10 cellular contexts compared by ENCODE assay signal in genomic region chr5:172303090-172303995, GRCh38. TPM values are rescaled to one million over a fixed set of nuclear protein-coding genes. Genes with fewer than 3 reads are reported as not detected.
DNase-seq lines count a peak whose midpoint lies in the region; ATAC-seq, FAIRE-seq and TF ChIP-seq lines count a peak whose summit lies in the region.
"Had no signal": no experiment of that assay in that cellular context is flagged by ENCODE, and none has a peak within 500 bp of the region (broad histone marks: within the 10 kb centered on the region; RNA-seq: fewer than 3 reads in every experiment).

No MANE protein-coding gene starts in this region.

- H3K4me2 ChIP-seq in astrocyte (ENCODE audit: low read length), result peak overlapping the region; percentile 17
- H3K4me2 ChIP-seq in HepG2 (ENCODE audit: low read depth, low read length), result peak overlapping the region; percentile 66

- no peak for FAIRE-seq in astrocyte (lab: Jason Lieb, UNC)
- FAIRE-seq in HepG2 (lab: Jason Lieb, UNC), result no peak
- FAIRE-seq: D721Med had no signal

- peak overlapping the region; percentile 23 for H3K27ac Mint-ChIP-seq in astrocyte (ENCODE audit: unreplicated experiment)
- no peak overlapping the region for H3K27ac Mint-ChIP-seq in CD4-positive, alpha-beta memory T cell
- no peak overlapping the region for H3K27ac Mint-ChIP-seq in activated naive CD4-positive, alpha-beta T cell treated with anti-CD3 and anti-CD28 coated beads, Interleukin-2, amount 10 ng/mL, durations not matched to agents 7 days and 5 days

- H3K4me3 Mint-ChIP-seq in astrocyte (ENCODE audit: unreplicated experiment), result peak overlapping the region; percentile 10
- H3K4me3 Mint-ChIP-seq in CD4-positive, alpha-beta memory T cell, result no peak overlapping the region
- no peak overlapping the region for H3K4me3 Mint-ChIP-seq in activated naive CD4-positive, alpha-beta T cell treated with anti-CD3 and anti-CD28 coated beads, Interleukin-2, amount 10 ng/mL, durations not matched to agents 7 days and 5 days

- H4K20me1 ChIP-seq in astrocyte (ENCODE audit: insufficient read depth, low read length), result no peaks in the 10 kb centered on the region
- H4K20me1 ChIP-seq in HepG2 (ENCODE audit: insufficient read depth, low read length), result no peaks in the 10 kb centered on the region

- H3K4me3 ChIP-seq in HAP-1 (no peak overlapping the region), NB4 (ENCODE audit: low read depth, low read length) (no peak overlapping the region), astrocyte (ENCODE audit: insufficient read depth, low read depth, low read length) (no peak overlapping the region), HepG2 (replicated peaks in 1 of 3; ENCODE audit: insufficient read depth in 1 of 3, low read depth in 2 of 3, low read length in 3 of 3) (peak overlapping the region; percentile 2 to 40 (median 17); a peak in 2 of 6 replicates)
- no peak overlapping the region for H3K4me3 ChIP-seq in CD4-positive, alpha-beta memory T cell (ENCODE audit: low read length in 2 of 2)

- H2AFZ ChIP-seq in astrocyte (ENCODE audit: low read depth, low read length) (no peak overlapping the region), HepG2 (ENCODE audit: low read length) (no peak overlapping the region)

- H3K4me1 ChIP-seq in HAP-1, result peaks cover 11% of the 10 kb centered on the region
- no peaks in the 10 kb centered on the region for H3K4me1 ChIP-seq in astrocyte (ENCODE audit: insufficient read depth, low read length)
- H3K4me1 ChIP-seq in HepG2 (ENCODE audit: insufficient read depth, low read length), result peaks cover 32% of the 10 kb centered on the region
- H3K4me1 ChIP-seq in CD4-positive, alpha-beta memory T cell (ENCODE audit: insufficient read depth, low read length), result no peaks in the 10 kb centered on the region

- H3K79me2 ChIP-seq in astrocyte (ENCODE audit: insufficient read depth, low read length) (no peaks in the 10 kb centered on the region), HepG2 (ENCODE audit: insufficient read depth, low read length) (no peaks in the 10 kb centered on the region)

- no peak overlapping the region for H3K27ac ChIP-seq in astrocyte (ENCODE audit: low read depth, low read length)
- no peak overlapping the region for H3K27ac ChIP-seq in HepG2 (ENCODE audit: extremely low read length, insufficient read depth, low read length)
- H3K27ac ChIP-seq in CD4-positive, alpha-beta memory T cell (ENCODE audit: low read depth, low read length), result no peak overlapping the region

- no peaks in the 10 kb centered on the region for H3K4me1 Mint-ChIP-seq in astrocyte (ENCODE audit: low read depth, unreplicated experiment)
- no peaks in the 10 kb centered on the region for H3K4me1 Mint-ChIP-seq in CD4-positive, alpha-beta memory T cell
- H3K4me1 Mint-ChIP-seq in activated naive CD4-positive, alpha-beta T cell treated with anti-CD3 and anti-CD28 coated beads, Interleukin-2, amount 10 ng/mL, durations not matched to agents 7 days and 5 days, result no peaks in the 10 kb centered on the region

- CTCF ChIA-PET in HepG2 (lab: Yijun Ruan, JAX; ENCODE audit: low intra/inter-chr PET ratio, low total read pairs), result no interaction called here
- CTCF ChIA-PET in CD4-positive, alpha-beta memory T cell (lab: Charles Lee; ENCODE audit: partially characterized antibody), result interaction anchor here (1.0 to 1.7 kb wide), 3 partner anchors 10 to 392 kb away, joined by 3 to 6 read pairs (median 4); no protein-coding TSS in a partner anchor
- CTCF ChIA-PET in activated naive CD4-positive, alpha-beta T cell treated with anti-CD3 and anti-CD28 coated beads, Interleukin-2, amount 10 ng/mL, durations not matched to agents 7 days and 5 days (lab: Charles Lee), result interaction anchor here (1.0 to 1.2 kb wide), 2 partner anchors 10 kb away, joined by 3 to 4 read pairs; no protein-coding TSS in a partner anchor

- H3K36me3 Mint-ChIP-seq in astrocyte (ENCODE audit: low read depth, unreplicated experiment), result no peaks in the 10 kb centered on the region
- H3K36me3 Mint-ChIP-seq in CD4-positive, alpha-beta memory T cell, result no peaks in the 10 kb centered on the region
- no peaks in the 10 kb centered on the region for H3K36me3 Mint-ChIP-seq in activated naive CD4-positive, alpha-beta T cell treated with anti-CD3 and anti-CD28 coated beads, Interleukin-2, amount 10 ng/mL, durations not matched to agents 7 days and 5 days

- in situ Hi-C loops in HAP-1 (cut with MboI; ENCODE audit: low sequenced_read_pairs), result no loop called here
- in situ Hi-C loops in HepG2 (cut with HindIII; ENCODE audit: extremely low pct_ligation_motif_present, low pct_unique_long_range_greater_than_20kb), result no loop called here

- TF ChIP-seq EP300 in HepG2 (IDR thresholded peaks at IDR 0.05; ENCODE audit: low read depth in 2 of 2, low read length in 2 of 2) (no peak; a peak in 1 of 4 replicates), HepG2 (CRISPR knock-in tag; IDR thresholded peaks at IDR 0.05; ENCODE audit: borderline replicate concordance) (no peak)

- intact Hi-C loops in HepG2 (cut with micrococcal nuclease; ENCODE audit: unreplicated experiment), result no loop called here
- intact Hi-C loops in CD4-positive, alpha-beta memory T cell (cut with micrococcal nuclease), result no loop called here

- no TSS peak for BruUV-seq in HepG2 (replicated peaks; lab: Mats Ljungman, UMichigan)

- ATAC-seq in HepG2, result peak; percentile 72
- ATAC-seq: right cardiac atrium had no signal

- TF ChIP-seq CTCF in NB4 (IDR thresholded peaks at IDR 0.05; ENCODE audit: low read depth, low read length) (no peak), astrocyte (IDR thresholded peaks at IDR 0.05; ENCODE audit: insufficient read depth, low read depth, low read length) (no peak), HepG2 (CRISPR knock-in tag; IDR thresholded peaks at IDR 0.05) (no peak)

- no peak for TF ChIP-seq POLR2A in NB4 (IDR thresholded peaks at IDR 0.05; ENCODE audit: extremely low read depth, insufficient read length)
- TF ChIP-seq POLR2A in HepG2 (IDR thresholded peaks at IDR 0.05; ENCODE audit: insufficient read depth in 1 of 2, low read depth in 2 of 2, low read length in 2 of 2), result no peak

- H3K9ac ChIP-seq in astrocyte (ENCODE audit: low read length) (no peak overlapping the region), HepG2 (ENCODE audit: insufficient read depth, low read depth, low read length) (no peak overlapping the region)

- peaks cover 2% of the 10 kb centered on the region; the same call in 1 of the 2 replicates for H3K9me3 ChIP-seq in HAP-1
- no peaks in the 10 kb centered on the region for H3K9me3 ChIP-seq in astrocyte (ENCODE audit: insufficient read depth, low read depth, low read length)
- peaks cover 13% of the 10 kb centered on the region for H3K9me3 ChIP-seq in HepG2 (ENCODE audit: low read length)
- H3K9me3 ChIP-seq in CD4-positive, alpha-beta memory T cell (ENCODE audit: control insufficient read depth in 1 of 2, low read length in 2 of 2), result no peaks in the 10 kb centered on the region

- DNase-seq in HAP-1 (ENCODE audit: low spot score in 2 of 2), result peak; percentile 60 to 67
- peak; percentile 37 for DNase-seq in NB4 (ENCODE audit: low read depth)
- peak; percentile 15 for DNase-seq in astrocyte (ENCODE audit: low read depth)
- peak; percentile 16 for DNase-seq in HepG2 (ENCODE audit: low spot score)
- no peak for DNase-seq in CD4-positive, alpha-beta memory T cell
- no peak for DNase-seq in NCI-H1436 (lab: John Stamatoyannopoulos, UW)
- DNase-seq in activated naive CD4-positive, alpha-beta T cell treated with anti-CD3 and anti-CD28 coated beads, Interleukin-2, amount 10 ng/mL, durations not matched to agents 7 days and 5 days, result no peak
- DNase-seq: activated CD4-positive, alpha-beta T cell treated with anti-CD3 and anti-CD28 coated beads for 48 hours; right cardiac atrium had no signal

- H3K36me3 ChIP-seq in HAP-1 (replicated peaks) (no peaks in the 10 kb centered on the region), astrocyte (ENCODE audit: insufficient read depth, low read length) (no peaks in the 10 kb centered on the region), HepG2 (replicated peaks in 1 of 2; ENCODE audit: control insufficient read depth in 1 of 2, insufficient read depth in 2 of 2, low read length in 2 of 2) (no peaks in the 10 kb centered on the region)
- no peaks in the 10 kb centered on the region for H3K36me3 ChIP-seq in CD4-positive, alpha-beta memory T cell (ENCODE audit: insufficient read depth, low read length)

- no peaks in the 10 kb centered on the region for H3K27me3 Mint-ChIP-seq in astrocyte (ENCODE audit: low read depth, unreplicated experiment)
- H3K27me3 Mint-ChIP-seq in CD4-positive, alpha-beta memory T cell, result peaks cover 9% of the 10 kb centered on the region in 2 donors
- H3K27me3 Mint-ChIP-seq in activated naive CD4-positive, alpha-beta T cell treated with anti-CD3 and anti-CD28 coated beads, Interleukin-2, amount 10 ng/mL, durations not matched to agents 7 days and 5 days, result peaks cover 18% of the 10 kb centered on the region

- WGBS in HepG2 (ENCODE audit: low lambda C conversion rate), result 1% methylated on average over 6 of the region's 6 CpGs

- POLR2A ChIA-PET in HepG2 (lab: Yijun Ruan, JAX), result interaction anchor here (1.2 to 1.8 kb wide), 2 partner anchors 13 to 20 kb away, joined by 4 to 5 read pairs; partner anchors contain the start of gene UBTD2
- POLR2A ChIA-PET in CD4-positive, alpha-beta memory T cell (lab: Charles Lee; ENCODE audit: partially characterized antibody), result no interaction called here

- H3K9me3 Mint-ChIP-seq in astrocyte (ENCODE audit: unreplicated experiment), result no peaks in the 10 kb centered on the region
- H3K9me3 Mint-ChIP-seq in CD4-positive, alpha-beta memory T cell, result peaks cover 0 to 14% (median 2%) of the 10 kb centered on the region in 8 donors
- peaks cover 3% of the 10 kb centered on the region for H3K9me3 Mint-ChIP-seq in activated naive CD4-positive, alpha-beta T cell treated with anti-CD3 and anti-CD28 coated beads, Interleukin-2, amount 10 ng/mL, durations not matched to agents 7 days and 5 days

- no peak for TF ChIP-seq RAD21 in HepG2 (CRISPR knock-in tag; IDR thresholded peaks at IDR 0.05)

- H3K27me3 ChIP-seq in HAP-1 (ENCODE audit: low read depth), result no peaks in the 10 kb centered on the region
- no peaks in the 10 kb centered on the region for H3K27me3 ChIP-seq in astrocyte (ENCODE audit: insufficient read depth, low read length)
- H3K27me3 ChIP-seq in HepG2 (ENCODE audit: control insufficient read depth in 1 of 2, insufficient read depth in 2 of 2, low read length in 2 of 2), result no peaks in the 10 kb centered on the region; a peak in 1 of 5 replicates
- H3K27me3 ChIP-seq in CD4-positive, alpha-beta memory T cell (ENCODE audit: insufficient read depth, low read length), result no peaks in the 10 kb centered on the region

RNA-seq across cellular contexts. Expression of gene UBTD2, which starts 19.8 kb away (rescaled TPM):
- total RNA-seq in astrocyte (33.7 and 34.2 TPM in 2 replicates), HepG2 (2016; rRNA removed; fragmentation: Illumina TruSeq; extraction: Trizol) (24.1 and 32.9 TPM in 2 replicates)
- total RNA-seq in HepG2 (2016; cell fraction: cytosol; rRNA removed; fragmentation: Illumina TruSeq; extraction: Trizol; ENCODE audit: low read depth), result 9.7 and 11.2 TPM in 2 replicates
- 24.7 and 30.9 TPM in 2 replicates for total RNA-seq in HepG2 (2016; cell fraction: insoluble cytoplasmic fraction; rRNA removed; fragmentation: Illumina TruSeq; extraction: Trizol)
- total RNA-seq in HepG2 (2016; cell fraction: membrane; rRNA removed; fragmentation: Illumina TruSeq; extraction: Trizol), result 41.5 and 46.2 TPM in 2 replicates
- 14.0 and 15.3 TPM in 2 replicates for total RNA-seq in HepG2 (2016; cell fraction: nucleus; rRNA removed; fragmentation: Illumina TruSeq; extraction: Trizol)
- polyA plus RNA-seq in HepG2 (2011; rRNA removed), result 13.6 and 15.2 TPM in 2 replicates
- polyA plus RNA-seq in HepG2 (2011; cell fraction: cytosol; rRNA removed), result 8.1 and 12.6 TPM in 2 replicates
- 4.2 and 5.7 TPM in 2 replicates for polyA plus RNA-seq in HepG2 (2011; cell fraction: nucleus; rRNA removed)
- 15.3 and 22.4 TPM in 2 replicates for polyA plus RNA-seq in HepG2 (2012)
- polyA plus RNA-seq in HepG2 (2016; cell fraction: cytosol; fragmentation: Illumina TruSeq; extraction: Trizol; ENCODE audit: low read depth), result 13.7 and 15.1 TPM in 2 replicates
- 36.9 and 39.9 TPM in 2 replicates for polyA plus RNA-seq in HepG2 (2016; cell fraction: insoluble cytoplasmic fraction; fragmentation: Illumina TruSeq; extraction: Trizol; ENCODE audit: low read depth)
- 40.2 and 41.2 TPM in 2 replicates for polyA plus RNA-seq in HepG2 (2016; cell fraction: membrane; fragmentation: Illumina TruSeq; extraction: Trizol; ENCODE audit: low read depth)
- polyA plus RNA-seq in HepG2 (2016; cell fraction: nucleus; fragmentation: Illumina TruSeq; extraction: Trizol; ENCODE audit: insufficient read depth, low read depth), result 20.7 and 21.5 TPM in 2 replicates
- 7.6 and 8.4 TPM in 2 replicates for polyA minus RNA-seq in HepG2 (2011; rRNA and poly(A)+ RNA removed; ENCODE audit: low replicate concordance)
- 14.6 and 18.6 TPM in 2 replicates for polyA minus RNA-seq in HepG2 (2011; cell fraction: cytosol; rRNA and poly(A)+ RNA removed)
- polyA minus RNA-seq in HepG2 (2011; cell fraction: nucleus; rRNA and poly(A)+ RNA removed), result 12.5 and 14.8 TPM in 2 replicates
- total RNA-seq in CD4-positive, alpha-beta memory T cell, result 1 to 10 TPM; 6.3 TPM
- 1 to 10 TPM; 2.2 to 5.8 TPM for polyA plus RNA-seq in CD4-positive, alpha-beta memory T cell

Comparison
In these comparisons a context has a peak if more than half of its experiments do, and no peak if none do; other contexts are left out.
1. DNase-seq: peak in HAP-1 (2 of 2), NB4 (single experiment), astrocyte (single experiment) and HepG2 (single experiment); none in CD4-positive, alpha-beta memory T cell (0 of 5), NCI-H1436 (single experiment) and activated naive CD4-positive, alpha-beta T cell treated with anti-CD3 and anti-CD28 coated beads, Interleukin-2, amount 10 ng/mL, durations not matched to agents 7 days and 5 days (single experiment).
2. H3K4me3 ChIP-seq: peak in HepG2 (3 of 3); none in HAP-1 (single experiment), NB4 (single experiment), astrocyte (single experiment) and CD4-positive, alpha-beta memory T cell (0 of 2).